Comparison of ENCODE assay signal across 2 cellular contexts in the genomic region with DNA sequence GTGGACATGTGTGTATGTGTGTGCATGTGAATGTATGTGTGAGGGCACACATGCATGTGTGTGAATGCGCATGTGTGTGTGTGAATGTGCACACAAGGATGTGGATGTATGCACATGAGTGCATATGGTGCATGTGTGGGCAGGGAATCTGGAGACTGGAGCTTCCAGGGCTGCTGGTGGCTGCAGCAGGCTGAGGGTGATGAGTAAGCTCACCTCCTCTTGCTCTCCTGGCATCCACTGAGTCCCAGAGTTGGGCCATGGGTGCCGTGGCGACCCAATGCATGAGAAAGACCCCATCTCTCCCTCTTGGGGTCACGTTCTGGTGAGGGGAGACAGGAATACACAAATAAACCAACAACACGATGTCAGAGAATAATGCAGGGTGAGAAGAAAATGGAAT.
TF ChIP-seq lines count a peak whose summit lies in the region.

No MANE protein-coding gene starts in this region.

TF ChIP-seq in A549, 52 proteins besides CTCF, POLR2A, EP300 and RAD21:
- TF ChIP-seq, protein P1, sequence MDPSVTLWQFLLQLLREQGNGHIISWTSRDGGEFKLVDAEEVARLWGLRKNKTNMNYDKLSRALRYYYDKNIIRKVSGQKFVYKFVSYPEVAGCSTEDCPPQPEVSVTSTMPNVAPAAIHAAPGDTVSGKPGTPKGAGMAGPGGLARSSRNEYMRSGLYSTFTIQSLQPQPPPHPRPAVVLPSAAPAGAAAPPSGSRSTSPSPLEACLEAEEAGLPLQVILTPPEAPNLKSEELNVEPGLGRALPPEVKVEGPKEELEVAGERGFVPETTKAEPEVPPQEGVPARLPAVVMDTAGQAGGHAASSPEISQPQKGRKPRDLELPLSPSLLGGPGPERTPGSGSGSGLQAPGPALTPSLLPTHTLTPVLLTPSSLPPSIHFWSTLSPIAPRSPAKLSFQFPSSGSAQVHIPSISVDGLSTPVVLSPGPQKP (IDR thresholded peaks at IDR 0.05; ENCODE audit: low read depth, low read length): no peak
- TF ChIP-seq CHD4 (IDR thresholded peaks at IDR 0.05; ENCODE audit: borderline replicate concordance) (no peak), RFX5 (IDR thresholded peaks at IDR 0.05) (no peak), KDM1A (IDR thresholded peaks at IDR 0.05; ENCODE audit: low read depth) (no peak), HEYL (CRISPR knock-in tag; IDR thresholded peaks at IDR 0.05) (no peak), ZNF302 (CRISPR knock-in tag; IDR thresholded peaks at IDR 0.05) (no peak), TP53 (CRISPR knock-in tag; IDR thresholded peaks at IDR 0.05) (no peak), HDAC2 (IDR thresholded peaks at IDR 0.05) (no peak), JUN (IDR thresholded peaks at IDR 0.05) (no peak), CEBPB (IDR thresholded peaks at IDR 0.05) (no peak), PHF8 (IDR thresholded peaks at IDR 0.05; ENCODE audit: borderline replicate concordance, low read depth) (no peak), POLR2AphosphoS2 (conservative IDR thresholded peaks at IDR 0.05; ENCODE audit: low read length) (no peak), FOSL2 (IDR thresholded peaks at IDR 0.05) (no peak), FOSL2 (CRISPR knock-in tag; IDR thresholded peaks at IDR 0.05) (no peak), FOXS1 (CRISPR knock-in tag; IDR thresholded peaks at IDR 0.05) (no peak), MYC (IDR thresholded peaks at IDR 0.05; ENCODE audit: borderline replicate concordance, low read length) (no peak), NR3C1 (IDR thresholded peaks at IDR 0.05) (no peak)
- TF ChIP-seq, protein P2, sequence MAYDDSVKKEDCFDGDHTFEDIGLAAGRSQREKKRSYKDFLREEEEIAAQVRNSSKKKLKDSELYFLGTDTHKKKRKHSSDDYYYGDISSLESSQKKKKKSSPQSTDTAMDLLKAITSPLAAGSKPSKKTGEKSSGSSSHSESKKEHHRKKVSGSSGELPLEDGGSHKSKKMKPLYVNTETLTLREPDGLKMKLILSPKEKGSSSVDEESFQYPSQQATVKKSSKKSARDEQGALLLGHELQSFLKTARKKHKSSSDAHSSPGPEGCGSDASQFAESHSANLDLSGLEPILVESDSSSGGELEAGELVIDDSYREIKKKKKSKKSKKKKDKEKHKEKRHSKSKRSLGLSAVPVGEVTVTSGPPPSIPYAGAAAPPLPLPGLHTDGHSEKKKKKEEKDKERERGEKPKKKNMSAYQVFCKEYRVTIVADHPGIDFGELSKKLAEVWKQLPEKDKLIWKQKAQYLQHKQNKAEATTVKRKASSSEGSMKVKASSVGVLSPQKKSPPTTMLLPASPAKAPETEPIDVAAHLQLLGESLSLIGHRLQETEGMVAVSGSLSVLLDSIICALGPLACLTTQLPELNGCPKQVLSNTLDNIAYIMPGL (CRISPR knock-in tag; IDR thresholded peaks at IDR 0.05; ENCODE audit: borderline replicate concordance): no peak
- TF ChIP-seq, protein P3, sequence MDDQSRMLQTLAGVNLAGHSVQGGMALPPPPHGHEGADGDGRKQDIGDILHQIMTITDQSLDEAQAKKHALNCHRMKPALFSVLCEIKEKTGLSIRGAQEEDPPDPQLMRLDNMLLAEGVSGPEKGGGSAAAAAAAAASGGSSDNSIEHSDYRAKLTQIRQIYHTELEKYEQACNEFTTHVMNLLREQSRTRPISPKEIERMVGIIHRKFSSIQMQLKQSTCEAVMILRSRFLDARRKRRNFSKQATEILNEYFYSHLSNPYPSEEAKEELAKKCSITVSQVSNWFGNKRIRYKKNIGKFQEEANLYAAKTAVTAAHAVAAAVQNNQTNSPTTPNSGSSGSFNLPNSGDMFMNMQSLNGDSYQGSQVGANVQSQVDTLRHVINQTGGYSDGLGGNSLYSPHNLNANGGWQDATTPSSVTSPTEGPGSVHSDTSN (IDR thresholded peaks at IDR 0.05): no peak
- TF ChIP-seq, protein P4, sequence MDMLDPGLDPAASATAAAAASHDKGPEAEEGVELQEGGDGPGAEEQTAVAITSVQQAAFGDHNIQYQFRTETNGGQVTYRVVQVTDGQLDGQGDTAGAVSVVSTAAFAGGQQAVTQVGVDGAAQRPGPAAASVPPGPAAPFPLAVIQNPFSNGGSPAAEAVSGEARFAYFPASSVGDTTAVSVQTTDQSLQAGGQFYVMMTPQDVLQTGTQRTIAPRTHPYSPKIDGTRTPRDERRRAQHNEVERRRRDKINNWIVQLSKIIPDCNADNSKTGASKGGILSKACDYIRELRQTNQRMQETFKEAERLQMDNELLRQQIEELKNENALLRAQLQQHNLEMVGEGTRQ (IDR thresholded peaks at IDR 0.05): no peak

TF ChIP-seq in H1, 55 proteins besides CTCF, POLR2A, EP300 and RAD21:
- TF ChIP-seq, protein P4 (IDR thresholded peaks at IDR 0.05; ENCODE audit: low read length): no peak
- no peak for TF ChIP-seq SIN3A (conservative IDR thresholded peaks at IDR 0.05 in 1 of 2, IDR thresholded peaks at IDR 0.05 in 1 of 2; ENCODE audit: low read depth in 1 of 2, low read length in 2 of 2)
- TF ChIP-seq SIX5 (IDR thresholded peaks at IDR 0.05; ENCODE audit: low read depth, low read length): no peak
- no peak for TF ChIP-seq RFX5 (IDR thresholded peaks at IDR 0.05; ENCODE audit: borderline replicate concordance, low read depth, low read length)
- no peak for TF ChIP-seq BCL11A (IDR thresholded peaks at IDR 0.05; ENCODE audit: low read depth in 2 of 2, low read length in 2 of 2)
- TF ChIP-seq JUND (IDR thresholded peaks at IDR 0.05; ENCODE audit: low read length): no peak
- no peak for TF ChIP-seq SRF (IDR thresholded peaks at IDR 0.05; ENCODE audit: low read depth, low read length)
- no peak for TF ChIP-seq SP2 (IDR thresholded peaks at IDR 0.05; ENCODE audit: low read length)
- no peak for TF ChIP-seq TAF7 (optimal IDR thresholded peaks at IDR 0.05; ENCODE audit: borderline replicate concordance, low read depth, low read length)
- TF ChIP-seq SAP30 (IDR thresholded peaks at IDR 0.05; ENCODE audit: insufficient read depth, insufficient replicate concordance, low read length): no peak
- TF ChIP-seq CBX8 (IDR thresholded peaks at IDR 0.05; ENCODE audit: borderline replicate concordance, low read depth, low read length): no peak
- TF ChIP-seq BRCA1 (IDR thresholded peaks at IDR 0.05; ENCODE audit: low read depth, low read length): no peak
- TF ChIP-seq, protein P5, sequence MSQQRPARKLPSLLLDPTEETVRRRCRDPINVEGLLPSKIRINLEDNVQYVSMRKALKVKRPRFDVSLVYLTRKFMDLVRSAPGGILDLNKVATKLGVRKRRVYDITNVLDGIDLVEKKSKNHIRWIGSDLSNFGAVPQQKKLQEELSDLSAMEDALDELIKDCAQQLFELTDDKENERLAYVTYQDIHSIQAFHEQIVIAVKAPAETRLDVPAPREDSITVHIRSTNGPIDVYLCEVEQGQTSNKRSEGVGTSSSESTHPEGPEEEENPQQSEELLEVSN (IDR thresholded peaks at IDR 0.05): no peak
- no peak for TF ChIP-seq SUZ12 (IDR thresholded peaks at IDR 0.05; ENCODE audit: low read length)
- no peak for TF ChIP-seq SP4 (IDR thresholded peaks at IDR 0.05; ENCODE audit: low read length)
